In genomic region chr9:33464045-33464636, GRCh38 we compare ENCODE assay signal across 27 cellular contexts. TPM values are rescaled to one million over a fixed set of nuclear protein-coding genes. Genes with fewer than 3 reads are reported as not detected.
A peak's percentile ranks its signal among the peaks of the same experiment; 100 is the strongest.
DNase-seq lines count a peak whose midpoint lies in the region; ATAC-seq and TF ChIP-seq lines count a peak whose summit lies in the region.
"Had no signal": no experiment of that assay in that cellular context is flagged by ENCODE, and none has a peak within 500 bp of the region (broad histone marks: within the 10 kb centered on the region; RNA-seq: fewer than 3 reads in every experiment).

No MANE protein-coding gene starts in this region.

- no peak for TF ChIP-seq CTCF in epithelial cell of esophagus (IDR thresholded peaks at IDR 0.05; ENCODE audit: insufficient read depth, low read depth, low read length, missing control alignments)

- POLR2A ChIA-PET in activated naive CD8-positive, alpha-beta T cell treated with anti-CD3 and anti-CD28 coated beads, Interleukin-2, amount 10 ng/mL, durations not matched to agents 7 days and 5 days (lab: Charles Lee) = interaction anchor here (0.6 to 1.2 kb wide), 2 partner anchors 11 to 47 kb away, joined by 3 to 5 read pairs; no protein-coding TSS in a partner anchor

- H3K9me3 Mint-ChIP-seq in activated naive CD8-positive, alpha-beta T cell treated with anti-CD3 and anti-CD28 coated beads, Interleukin-2, amount 10 ng/mL, durations not matched to agents 7 days and 5 days = no peaks in the 10 kb centered on the region
- no peaks in the 10 kb centered on the region for H3K9me3 Mint-ChIP-seq in activated naive CD8-positive, alpha-beta T cell treated with anti-CD3 and anti-CD28 coated beads, Interleukin-2, amount 50 U/mL, for 24 hours
- H3K9me3 Mint-ChIP-seq in stimulated activated effector memory CD8-positive, alpha-beta T cell treated with anti-CD3 and anti-CD28 coated beads, Interleukin-12 subunit alpha, Interleukin-12 subunit beta, amount 100 ng/mL, for 72 hours = no peaks in the 10 kb centered on the region
- H3K9me3 Mint-ChIP-seq: activated naive CD4-positive, alpha-beta T cell treated with anti-CD3 and anti-CD28 coated beads, Interleukin-2, amount 10 ng/mL, durations not matched to agents 7 days and 5 days had no signal

- peaks cover 7% of the 10 kb centered on the region for H3K36me3 Mint-ChIP-seq in activated naive CD8-positive, alpha-beta T cell treated with anti-CD3 and anti-CD28 coated beads, Interleukin-2, amount 10 ng/mL, durations not matched to agents 7 days and 5 days
- peaks cover 46% of the 10 kb centered on the region for H3K36me3 Mint-ChIP-seq in activated naive CD8-positive, alpha-beta T cell treated with anti-CD3 and anti-CD28 coated beads, Interleukin-2, amount 50 U/mL, for 24 hours (ENCODE audit: low read depth)
- peaks cover 78% of the 10 kb centered on the region for H3K36me3 Mint-ChIP-seq in stimulated activated effector memory CD8-positive, alpha-beta T cell treated with anti-CD3 and anti-CD28 coated beads, Interleukin-12 subunit alpha, Interleukin-12 subunit beta, amount 100 ng/mL, for 72 hours

- no peak for DNase-seq in activated naive CD8-positive, alpha-beta T cell treated with anti-CD3 and anti-CD28 coated beads, Interleukin-2, amount 10 ng/mL, durations not matched to agents 7 days and 5 days
- DNase-seq in activated naive CD8-positive, alpha-beta T cell treated with anti-CD3 and anti-CD28 coated beads, Interleukin-2, amount 50 U/mL, for 24 hours = no peak
- DNase-seq in NCI-H2107 treated with DMSO at 0.1 percent for 48 hours (lab: John Stamatoyannopoulos, UW; ENCODE audit: unreplicated experiment) (peak; percentile 94), epithelial cell of esophagus (ENCODE audit: low read depth) (peak; percentile 45), islet precursor cell (no peak), activated gamma-delta T cell (lab: John Stamatoyannopoulos, UW) (no peak)
- no peak for DNase-seq in stimulated activated effector memory CD8-positive, alpha-beta T cell treated with anti-CD3 and anti-CD28 coated beads, Interleukin-12 subunit alpha, Interleukin-12 subunit beta, amount 100 ng/mL, for 72 hours (ENCODE audit: low spot score in 2 of 2)
- DNase-seq: activated CD4-positive, alpha-beta T cell treated with anti-CD3 and anti-CD28 coated beads for 4 hours; activated naive CD4-positive, alpha-beta T cell treated with anti-CD3 and anti-CD28 coated beads, Interleukin-2, amount 10 ng/mL, durations not matched to agents 7 days and 5 days; activated T-cell treated with anti-CD3 and anti-CD28 coated beads, Interleukin-2, amount 50 U/mL, for 48 hours; cerebellar nuclear complex; erythroblast; foreskin melanocyte; NCI-H1417; NCI-H2081; NCI-H524; small intestine; stimulated activated CD4-positive, alpha-beta T cell treated with anti-CD3 and anti-CD28 coated beads, Interleukin-2, amount 100 ng/mL, for 24 hours; T-helper 2 cell had no signal

- ATAC-seq in activated naive CD8-positive, alpha-beta T cell treated with anti-CD3 and anti-CD28 coated beads, Interleukin-2, amount 10 ng/mL, durations not matched to agents 7 days and 5 days (ENCODE audit: low read depth) = no peak
- no peak for ATAC-seq in activated naive CD8-positive, alpha-beta T cell treated with anti-CD3 and anti-CD28 coated beads, Interleukin-2, amount 50 U/mL, for 24 hours
- no peak for ATAC-seq in stimulated activated effector memory CD8-positive, alpha-beta T cell treated with anti-CD3 and anti-CD28 coated beads, Interleukin-12 subunit alpha, Interleukin-12 subunit beta, amount 100 ng/mL, for 72 hours
- no peak for ATAC-seq in GM21786 (IDR thresholded peaks at IDR 0.05; ENCODE audit: unreplicated experiment)
- ATAC-seq: Panc1 had no signal

- H3K4me3 Mint-ChIP-seq in activated naive CD8-positive, alpha-beta T cell treated with anti-CD3 and anti-CD28 coated beads, Interleukin-2, amount 10 ng/mL, durations not matched to agents 7 days and 5 days = no peak overlapping the region
- no peak overlapping the region for H3K4me3 Mint-ChIP-seq in activated naive CD8-positive, alpha-beta T cell treated with anti-CD3 and anti-CD28 coated beads, Interleukin-2, amount 50 U/mL, for 24 hours
- H3K4me3 Mint-ChIP-seq in stimulated activated effector memory CD8-positive, alpha-beta T cell treated with anti-CD3 and anti-CD28 coated beads, Interleukin-12 subunit alpha, Interleukin-12 subunit beta, amount 100 ng/mL, for 72 hours = no peak overlapping the region
- H3K4me3 Mint-ChIP-seq: activated naive CD4-positive, alpha-beta T cell treated with anti-CD3 and anti-CD28 coated beads, Interleukin-2, amount 10 ng/mL, durations not matched to agents 7 days and 5 days; B cell had no signal

- H3K27me3 Mint-ChIP-seq in activated naive CD8-positive, alpha-beta T cell treated with anti-CD3 and anti-CD28 coated beads, Interleukin-2, amount 10 ng/mL, durations not matched to agents 7 days and 5 days = no peaks in the 10 kb centered on the region
- H3K27me3 Mint-ChIP-seq in activated naive CD8-positive, alpha-beta T cell treated with anti-CD3 and anti-CD28 coated beads, Interleukin-2, amount 50 U/mL, for 24 hours = no peaks in the 10 kb centered on the region
- H3K27me3 Mint-ChIP-seq: activated naive CD4-positive, alpha-beta T cell treated with anti-CD3 and anti-CD28 coated beads, Interleukin-2, amount 10 ng/mL, durations not matched to agents 7 days and 5 days; B cell had no signal

- peak overlapping the region; percentile 42 for H3K27ac Mint-ChIP-seq in activated naive CD8-positive, alpha-beta T cell treated with anti-CD3 and anti-CD28 coated beads, Interleukin-2, amount 10 ng/mL, durations not matched to agents 7 days and 5 days
- H3K27ac Mint-ChIP-seq in activated naive CD8-positive, alpha-beta T cell treated with anti-CD3 and anti-CD28 coated beads, Interleukin-2, amount 50 U/mL, for 24 hours = no peak overlapping the region
- peak overlapping the region; percentile 70 for H3K27ac Mint-ChIP-seq in stimulated activated effector memory CD8-positive, alpha-beta T cell treated with anti-CD3 and anti-CD28 coated beads, Interleukin-12 subunit alpha, Interleukin-12 subunit beta, amount 100 ng/mL, for 72 hours
- H3K27ac Mint-ChIP-seq: activated naive CD4-positive, alpha-beta T cell treated with anti-CD3 and anti-CD28 coated beads, Interleukin-2, amount 10 ng/mL, durations not matched to agents 7 days and 5 days; B cell had no signal

- H3K4me3 ChIP-seq in epithelial cell of esophagus (ENCODE audit: low read length) = no peak overlapping the region
- H3K4me3 ChIP-seq: ascending aorta, SJSA1 had no signal

- H3K4me1 Mint-ChIP-seq in activated naive CD8-positive, alpha-beta T cell treated with anti-CD3 and anti-CD28 coated beads, Interleukin-2, amount 10 ng/mL, durations not matched to agents 7 days and 5 days = peaks cover 3% of the 10 kb centered on the region
- peaks cover 8% of the 10 kb centered on the region for H3K4me1 Mint-ChIP-seq in activated naive CD8-positive, alpha-beta T cell treated with anti-CD3 and anti-CD28 coated beads, Interleukin-2, amount 50 U/mL, for 24 hours
- peaks cover 7% of the 10 kb centered on the region for H3K4me1 Mint-ChIP-seq in stimulated activated effector memory CD8-positive, alpha-beta T cell treated with anti-CD3 and anti-CD28 coated beads, Interleukin-12 subunit alpha, Interleukin-12 subunit beta, amount 100 ng/mL, for 72 hours
- H3K4me1 Mint-ChIP-seq: B cell had no signal

RNA-seq across cellular contexts. Expression of gene NOL6, which starts 9.6 kb away (rescaled TPM):
- 10 to 100 TPM; 30.1 to 33.2 TPM for total RNA-seq in activated naive CD8-positive, alpha-beta T cell treated with anti-CD3 and anti-CD28 coated beads, Interleukin-2, amount 10 ng/mL, durations not matched to agents 7 days and 5 days

RNA-seq across cellular contexts. Expression of gene AQP3, which starts 16.7 kb away (rescaled TPM):
- total RNA-seq in activated naive CD8-positive, alpha-beta T cell treated with anti-CD3 and anti-CD28 coated beads, Interleukin-2, amount 10 ng/mL, durations not matched to agents 7 days and 5 days = 10 to 100 TPM; 29.1 to 32.0 TPM
- total RNA-seq: SJSA1 had no signal

RNA-seq across cellular contexts. Expression of gene ANKRD18B, which starts 59.9 kb away (rescaled TPM):
- not detected for total RNA-seq in activated naive CD8-positive, alpha-beta T cell treated with anti-CD3 and anti-CD28 coated beads, Interleukin-2, amount 10 ng/mL, durations not matched to agents 7 days and 5 days
- total RNA-seq: A673, ascending aorta, B cell, mesenteric fat pad, omental fat pad, SJSA1 had no signal

Comparison
In these comparisons a context has a peak if more than half of its experiments do, and no peak if none do; other contexts are left out.
1. DNase-seq: peak in NCI-H2107 treated with DMSO at 0.1 percent for 48 hours (single experiment) and epithelial cell of esophagus (single experiment); none in activated naive CD8-positive, alpha-beta T cell treated with anti-CD3 and anti-CD28 coated beads, Interleukin-2, amount 10 ng/mL, durations not matched to agents 7 days and 5 days (single experiment), activated naive CD8-positive, alpha-beta T cell treated with anti-CD3 and anti-CD28 coated beads, Interleukin-2, amount 50 U/mL, for 24 hours (single experiment), stimulated activated effector memory CD8-positive, alpha-beta T cell treated with anti-CD3 and anti-CD28 coated beads, Interleukin-12 subunit alpha, Interleukin-12 subunit beta, amount 100 ng/mL, for 72 hours (0 of 2), islet precursor cell (single experiment) and activated gamma-delta T cell (single experiment).